In genomic region chr4:36196145-36196925, GRCh38 we compare ENCODE assay signal across 23 cellular contexts. TPM values are rescaled to one million over a fixed set of nuclear protein-coding genes. Genes with fewer than 3 reads are reported as not detected.
"Had no signal": no experiment of that assay in that cellular context is flagged by ENCODE, and none has a peak within 500 bp of the region (broad histone marks: within the 10 kb centered on the region; RNA-seq: fewer than 3 reads in every experiment).

No MANE protein-coding gene starts in this region.

- H3K27me3 Mint-ChIP-seq: naive B cell had no signal

- DNase-seq: activated CD4-positive, alpha-beta T cell treated with anti-CD3 and anti-CD28 coated beads for 1 hour; activated CD4-positive, alpha-beta T cell treated with anti-CD3 and anti-CD28 coated beads, Interleukin-2, amount 50 U/mL, for 1 hour; activated CD8-positive, alpha-beta T cell treated with anti-CD3 and anti-CD28 coated beads, Interleukin-2, amount 10 ng/mL, durations not matched to agents 7 days and 5 days; activated T-cell treated with anti-CD3 and anti-CD28 coated beads, Interleukin-2, amount 50 U/mL, for 1 hour; brain microvascular endothelial cell; central memory CD4-positive, alpha-beta T cell; effector memory CD4-positive, alpha-beta T cell; heart right ventricle; lower lobe of right lung; naive B cell; right lobe of liver; stimulated activated CD4-positive, alpha-beta T cell treated with anti-CD3 and anti-CD28 coated beads, Interleukin-1b, Interleukin-23, amount 100 ng/mL, for 48 hours; stomach; transverse colon; uterus had no signal

- H3K27me3 ChIP-seq: ascending aorta, brain microvascular endothelial cell, heart right ventricle, neural progenitor cell, right lobe of liver, stomach, transverse colon, uterus had no signal

- H3K4me1 Mint-ChIP-seq: neural progenitor cell had no signal

- H3K9me3 ChIP-seq: ascending aorta, heart right ventricle, lower lobe of right lung, right lobe of liver, stomach, transverse colon, uterus had no signal

- H3K4me3 ChIP-seq: ascending aorta, heart right ventricle, lower lobe of right lung, neural progenitor cell, right lobe of liver, skin epidermis, stomach, transverse colon, uterus had no signal

- H3K27ac ChIP-seq: ascending aorta, brain microvascular endothelial cell, heart right ventricle, lower lobe of right lung, neural progenitor cell, right lobe of liver, skin epidermis, stomach, transverse colon, uterus had no signal

- H3K36me3 ChIP-seq: ascending aorta, brain microvascular endothelial cell, neural progenitor cell, right lobe of liver, transverse colon, uterus had no signal

- ATAC-seq: activated CD8-positive, alpha-beta T cell treated with anti-CD3 and anti-CD28 coated beads, Interleukin-2, amount 10 ng/mL, durations not matched to agents 7 days and 5 days; heart right ventricle; lower lobe of right lung; right lobe of liver had no signal

- H3K36me3 Mint-ChIP-seq: neural progenitor cell had no signal

- H3K9me3 Mint-ChIP-seq: activated naive CD4-positive, alpha-beta T cell treated with anti-CD3 and anti-CD28 coated beads, Interleukin-2, amount 50 U/mL, for 72 hours; naive B cell; neural progenitor cell had no signal

- H3K4me1 ChIP-seq: ascending aorta, lower lobe of right lung, neural progenitor cell, right lobe of liver, stomach, uterus had no signal

- H3K27ac Mint-ChIP-seq: activated CD8-positive, alpha-beta T cell treated with anti-CD3 and anti-CD28 coated beads, Interleukin-2, amount 10 ng/mL, durations not matched to agents 7 days and 5 days; neural progenitor cell had no signal

- FAIRE-seq: colon, endothelial cell of umbilical vein, keratinocyte, TTC549 had no signal

- H3K4me3 Mint-ChIP-seq: activated CD8-positive, alpha-beta T cell treated with anti-CD3 and anti-CD28 coated beads, Interleukin-2, amount 10 ng/mL, durations not matched to agents 7 days and 5 days; naive B cell; neural progenitor cell had no signal

RNA-seq across cellular contexts. Expression of gene ARAP2, which starts 48.0 kb away (rescaled TPM):
- total RNA-seq: endothelial cell of umbilical vein had no signal
- polyA plus RNA-seq: endothelial cell of umbilical vein had no signal
